In the genomic region with DNA sequence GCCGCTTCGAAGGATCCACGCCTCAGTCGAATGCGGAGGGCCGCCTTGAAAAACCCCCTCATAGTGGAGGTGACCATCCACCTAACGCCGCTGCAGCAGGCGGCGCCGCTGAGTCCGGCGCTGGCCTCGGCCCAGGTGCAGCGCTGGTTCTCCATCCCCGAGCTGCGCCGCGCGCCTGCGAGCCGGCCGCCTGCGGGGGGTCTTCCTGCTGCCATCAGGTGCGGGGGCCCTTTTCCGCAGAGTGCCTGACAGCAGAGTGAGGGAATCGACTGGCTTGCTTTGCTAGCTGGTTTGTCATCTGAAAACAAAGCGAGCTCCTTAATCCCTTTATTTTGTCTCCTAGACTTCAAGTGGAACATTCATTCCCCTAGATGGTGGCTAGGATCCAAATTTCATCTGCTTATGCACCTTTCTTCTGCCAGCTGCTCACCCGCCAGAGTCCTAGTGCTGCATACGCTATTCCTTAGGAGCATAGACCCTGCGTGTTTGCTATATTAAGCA, we compare ENCODE assay signal across 8 cellular contexts. TPM values are rescaled to one million over a fixed set of nuclear protein-coding genes. Genes with fewer than 3 reads are reported as not detected.
DNase-seq lines count a peak whose midpoint lies in the region; ATAC-seq and TF ChIP-seq lines count a peak whose summit lies in the region.

No MANE protein-coding gene starts in this region.

- no peak for TF ChIP-seq EP300 in suprapubic skin (IDR thresholded peaks at IDR 0.05)

- DNase-seq in NCI-H2171 (lab: John Stamatoyannopoulos, UW) (peak; percentile 43), choroid plexus epithelial cell (ENCODE audit: low read depth) (peak; percentile 36), right lobe of liver (peak in 1 of 3 donors; percentile 64), suprapubic skin (ENCODE audit: low spot score in 2 of 2) (no peak), HuH-7.5 (ENCODE audit: low spot score) (no peak)
- no peak for DNase-seq in effector CD8-positive, alpha-beta T cell (lab: John Stamatoyannopoulos, UW)

- H3K4me3 ChIP-seq in choroid plexus epithelial cell (ENCODE audit: low read depth, low read length) (peak overlapping the region; percentile 62), right lobe of liver (peak overlapping the region; percentile 52 to 64 (median 62)), suprapubic skin (peak overlapping the region; percentile 62)

- H3K4me1 ChIP-seq in right lobe of liver (peaks cover 0 to 14% (median 0%) of the 10 kb centered on the region in 4 donors), suprapubic skin (peaks cover 16% of the 10 kb centered on the region)

- WGBS in right lobe of liver (ENCODE audit: insufficient coverage, low coverage, low lambda C conversion rate, missing lambda C conversion rate): 24% methylated on average over 5 of the region's 31 CpGs
- WGBS in suprapubic skin: 12% methylated on average over 27 of the region's 31 CpGs

- TF ChIP-seq CTCF in GM12874 (IDR thresholded peaks at IDR 0.05; ENCODE audit: insufficient read depth, low read depth, low read length) (peak; percentile 42), choroid plexus epithelial cell (conservative IDR thresholded peaks at IDR 0.05; ENCODE audit: low read depth, low read length) (peak; percentile 56), right lobe of liver (IDR thresholded peaks at IDR 0.05) (peak; percentile 29 to 39 (median 36)), suprapubic skin (IDR thresholded peaks at IDR 0.05) (no peak)

- H3K27me3 ChIP-seq in right lobe of liver (no peaks in the 10 kb centered on the region), suprapubic skin (no peaks in the 10 kb centered on the region)

- no peaks in the 10 kb centered on the region for H3K9me3 ChIP-seq in right lobe of liver
- H3K9me3 ChIP-seq in suprapubic skin: no peaks in the 10 kb centered on the region

- ATAC-seq in right lobe of liver (peak; percentile 73 to 77 (median 74)), HG02852 (IDR thresholded peaks at IDR 0.05; ENCODE audit: unreplicated experiment) (no peak)

- H3K36me3 ChIP-seq in right lobe of liver (no peaks in the 10 kb centered on the region), suprapubic skin (no peaks in the 10 kb centered on the region)

- H3K27ac ChIP-seq in right lobe of liver (peak overlapping the region; percentile 47 to 86 (median 70)), suprapubic skin (no peak overlapping the region)

- intact Hi-C loops in right lobe of liver (cut with DNase I): loop anchor here (10.0 kb wide), 2 partner anchors 80 to 110 kb away; a partner anchor contains a TSS

- TF ChIP-seq POLR2A in right lobe of liver (IDR thresholded peaks at IDR 0.05): no peak
- TF ChIP-seq POLR2A in suprapubic skin (IDR thresholded peaks at IDR 0.05): no peak

RNA-seq across cellular contexts. Expression of a gene that starts 10.4 kb away (rescaled TPM):
- total RNA-seq in right lobe of liver (1 to 10 TPM; 2.7 to 5.7 (median 3.2) TPM), suprapubic skin (1 to 10 TPM; 1.8 to 3.6 (median 2.6) TPM)

RNA-seq across cellular contexts. Expression of a gene that starts 22.1 kb away (rescaled TPM):
- 1 to 10 TPM in 2 of 6 experiments, under 1 TPM in 2, not detected in 2; 0.49 to 1.4 (median 0.94) TPM for total RNA-seq in right lobe of liver
- 1 to 10 TPM in 1 of 4 donors, under 1 TPM in 1, not detected in 2; 0.91 to 1.5 TPM for total RNA-seq in suprapubic skin

RNA-seq across cellular contexts. Expression of a gene that starts 42.7 kb away (rescaled TPM):
- total RNA-seq in right lobe of liver: 10 to 100 TPM in 3 of 6 experiments, 1 to 10 TPM in 3; 6.2 to 14.4 (median 9.3) TPM
- total RNA-seq in suprapubic skin: 1 to 10 TPM in 3 of 4 donors, under 1 TPM in 1; 0.72 to 2.4 (median 1.7) TPM

Comparison
In these comparisons a context has a peak if more than half of its experiments do, and no peak if none do; other contexts are left out.
1. CTCF ChIP-seq: peak in GM12874 (single experiment), choroid plexus epithelial cell (single experiment) and right lobe of liver (4 of 4); none in suprapubic skin (0 of 2).
2. DNase-seq: peak in NCI-H2171 (single experiment) and choroid plexus epithelial cell (single experiment); none in suprapubic skin (0 of 2), HuH-7.5 (single experiment) and effector CD8-positive, alpha-beta T cell (single experiment).
3. Peak in every context shown above with its lines, with median percentiles within 50 percentile points of each other: H3K4me3 ChIP-seq.